1 cellular context compared by ENCODE assay signal in genomic region chr11:15968461-15969130, GRCh38.
TF ChIP-seq lines count a peak whose summit lies in the region.

No MANE protein-coding gene starts in this region.

TF ChIP-seq in A549, 52 proteins besides CTCF, POLR2A, EP300 and RAD21 (continued from another document):
- no peak for TF ChIP-seq FOSL2 (IDR thresholded peaks at IDR 0.05)
- TF ChIP-seq FOSL2 (CRISPR knock-in tag; IDR thresholded peaks at IDR 0.05) = no peak
- TF ChIP-seq TP53 (CRISPR knock-in tag; IDR thresholded peaks at IDR 0.05) = no peak
- TF ChIP-seq FOXS1 (CRISPR knock-in tag; IDR thresholded peaks at IDR 0.05) = no peak
- no peak for TF ChIP-seq REST (IDR thresholded peaks at IDR 0.05)
TF ChIP-seq in A549: peak in this region for 0.
